In the genomic region with DNA sequence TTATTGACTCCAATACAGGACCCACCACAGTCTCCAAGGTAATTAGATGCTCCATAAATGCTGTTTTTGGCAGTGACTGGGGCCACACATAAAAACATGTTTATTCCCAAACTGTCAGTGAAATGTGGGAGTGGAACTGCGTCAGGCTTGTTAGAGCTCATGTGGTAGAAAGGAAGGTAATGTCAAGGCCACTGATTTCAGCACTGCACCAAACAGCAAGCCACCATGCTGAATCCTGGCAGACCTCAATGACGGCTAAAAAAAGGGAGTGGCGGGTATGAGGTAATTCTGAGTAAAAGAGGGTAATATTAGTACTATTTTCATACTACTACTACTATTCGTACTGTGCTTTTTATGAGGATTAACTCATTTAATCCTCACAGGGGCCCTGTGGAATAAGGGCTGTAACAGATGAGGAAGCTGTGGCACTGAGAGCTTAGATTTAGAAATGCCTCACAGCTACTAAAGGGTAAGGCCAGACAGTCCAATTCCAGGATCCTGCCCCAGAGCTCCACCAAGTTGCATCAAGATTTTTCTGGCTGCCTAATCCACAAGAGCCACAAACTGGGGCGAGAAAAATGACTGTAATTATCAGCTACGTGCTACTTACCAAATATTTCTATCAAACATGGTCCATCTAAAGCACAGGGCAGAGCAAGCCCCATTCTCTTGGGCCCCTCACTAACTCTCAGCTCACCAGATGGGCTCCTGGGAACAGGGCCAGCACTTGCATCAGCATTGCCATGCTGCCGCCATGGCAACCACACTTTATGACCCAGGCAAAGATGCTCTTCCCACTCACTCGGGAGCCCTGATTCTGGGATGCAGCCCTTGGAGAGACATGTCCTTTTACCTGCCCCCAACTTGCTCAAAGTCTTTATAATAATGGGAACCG, we compare ENCODE assay signal across 10 cellular contexts.
DNase-seq lines count a peak whose midpoint lies in the region; FAIRE-seq and TF ChIP-seq lines count a peak whose summit lies in the region.
"Had no signal": no experiment of that assay in that cellular context is flagged by ENCODE, and none has a peak within 500 bp of the region (broad histone marks: within the 10 kb centered on the region; RNA-seq: fewer than 3 reads in every experiment).

No MANE protein-coding gene starts in this region.

- no peaks in the 10 kb centered on the region for H3K9me3 ChIP-seq in HEK293 (ENCODE audit: control insufficient read depth, insufficient read depth, low read depth, low read length)
- no peaks in the 10 kb centered on the region for H3K9me3 ChIP-seq in endothelial cell of umbilical vein (replicated peaks; ENCODE audit: control insufficient read depth, insufficient read depth, low read length)
- no peaks in the 10 kb centered on the region for H3K9me3 ChIP-seq in esophagus muscularis mucosa

- no peak for TF ChIP-seq EP300 in esophagus muscularis mucosa (IDR thresholded peaks at IDR 0.05)

- intact Hi-C loops in endothelial cell of umbilical vein (cut with micrococcal nuclease): no loop called here
- intact Hi-C loops in esophagus muscularis mucosa (cut with DNase I): no loop called here

- no peak overlapping the region for H2AFZ ChIP-seq in endothelial cell of umbilical vein (ENCODE audit: low read depth, low read length)

- DNase-seq in NCI-H524 (lab: John Stamatoyannopoulos, UW) (peak; percentile 94 to 97), endothelial cell of umbilical vein (ENCODE audit: low read depth, low spot score) (peak; percentile 59), skeletal muscle cell (ENCODE audit: low read depth) (peak; percentile 58), GOT3 (lab: John Stamatoyannopoulos, UW) (no peak), esophagus muscularis mucosa (ENCODE audit: extremely low spot score) (no peak), Kasumi-1 (lab: John Stamatoyannopoulos, UW) (no peak)
- DNase-seq in stimulated activated CD4-positive, alpha-beta T cell treated with anti-CD3 and anti-CD28 coated beads, Interleukin-12 subunit alpha, Interleukin-12 subunit beta, amount 100 ng/mL, for 4 hours: no peak
- DNase-seq: midbrain, NCI-H2029 had no signal

- dilution Hi-C loops in endothelial cell of umbilical vein (cut with MboI; ENCODE audit: extremely low pct_ligation_motif_present, low sequenced_read_pairs): no loop called here

- CTCF ChIA-PET in HEK293 (lab: Yijun Ruan, JAX): interaction anchor here (0.6 to 1.4 kb wide), 5 partner anchors 12 to 271 kb away, joined by 3 to 6 read pairs (median 3); no protein-coding TSS in a partner anchor
- CTCF ChIA-PET in endothelial cell of umbilical vein (lab: Charles Lee): interaction anchor here (1.0 to 2.6 kb wide), 5 partner anchors 12 to 175 kb away, joined by 3 to 10 read pairs (median 4); partner anchors contain the start of gene ARHGEF3

- H3K36me3 ChIP-seq in HEK293 (ENCODE audit: control insufficient read depth in 2 of 2, insufficient read depth in 1 of 2, low read length in 2 of 2) (no peaks in the 10 kb centered on the region), endothelial cell of umbilical vein (ENCODE audit: control insufficient read depth in 2 of 2, extremely low read depth in 1 of 2, insufficient read depth in 2 of 2, low read length in 2 of 2) (no peaks in the 10 kb centered on the region), esophagus muscularis mucosa (no peaks in the 10 kb centered on the region)

- H3K9me1 ChIP-seq in endothelial cell of umbilical vein (replicated peaks; ENCODE audit: control insufficient read depth, extremely low read depth, insufficient read depth, low read length): no peaks in the 10 kb centered on the region

- H3K4me1 ChIP-seq in HEK293 (ENCODE audit: control insufficient read depth, insufficient read depth, low read length) (no peaks in the 10 kb centered on the region; the same call in 1 of the 2 replicates), endothelial cell of umbilical vein (ENCODE audit: control insufficient read depth, extremely low read depth, insufficient read depth, low read length) (peaks cover 39% of the 10 kb centered on the region), esophagus muscularis mucosa (peaks cover 0 to 15% (median 5%) of the 10 kb centered on the region in 4 donors)

- no peak overlapping the region for H3K9ac ChIP-seq in endothelial cell of umbilical vein (replicated peaks; ENCODE audit: extremely low read depth, insufficient read depth, low read length)

- 85% methylated on average over 9 of the region's 9 CpGs for WGBS in esophagus muscularis mucosa

- H4K20me1 ChIP-seq in endothelial cell of umbilical vein (replicated peaks; ENCODE audit: control insufficient read depth, extremely low read depth, insufficient read depth, low read length): no peaks in the 10 kb centered on the region

- TF ChIP-seq CTCF in HEK293 (tag by site-specific recombination; IDR thresholded peaks at IDR 0.05) (no peak), endothelial cell of umbilical vein (IDR thresholded peaks at IDR 0.05; ENCODE audit: extremely low read depth in 1 of 2, insufficient read depth in 1 of 2, low read depth in 1 of 2, low read length in 2 of 2) (no peak), esophagus muscularis mucosa (IDR thresholded peaks at IDR 0.05) (no peak)

- POLR2A ChIA-PET in HEK293 (lab: Yijun Ruan, JAX) (no interaction called here), endothelial cell of umbilical vein (lab: Charles Lee) (no interaction called here)

- no peak overlapping the region for H3K4me2 ChIP-seq in endothelial cell of umbilical vein (ENCODE audit: insufficient read depth, low read length)

- TF ChIP-seq POLR2A in endothelial cell of umbilical vein (IDR thresholded peaks at IDR 0.05; ENCODE audit: low read depth, low read length) (no peak), esophagus muscularis mucosa (IDR thresholded peaks at IDR 0.05; ENCODE audit: low read depth) (no peak)

- H3K27ac ChIP-seq in HEK293 (ENCODE audit: extremely low read depth, low read depth, low read length) (no peak overlapping the region), endothelial cell of umbilical vein (ENCODE audit: insufficient read depth, low read depth, low read length) (no peak overlapping the region), esophagus muscularis mucosa (replicated peaks in 1 of 4) (peak overlapping the region in 1 of 4 donors; percentile 33)

- no peak for FAIRE-seq in endothelial cell of umbilical vein (lab: Jason Lieb, UNC)

- H3K27me3 ChIP-seq in endothelial cell of umbilical vein (ENCODE audit: control insufficient read depth in 2 of 2, insufficient read depth in 2 of 2, low read length in 2 of 2) (no peaks in the 10 kb centered on the region), esophagus muscularis mucosa (no peaks in the 10 kb centered on the region)

- no peaks in the 10 kb centered on the region for H3K79me2 ChIP-seq in endothelial cell of umbilical vein (ENCODE audit: control insufficient read depth, insufficient read depth, low read length)

- H3K4me3 ChIP-seq in HEK293 (ENCODE audit: low read depth, low read length): no peak overlapping the region
- no peak overlapping the region for H3K4me3 ChIP-seq in endothelial cell of umbilical vein (replicated peaks in 1 of 3; ENCODE audit: insufficient read depth in 1 of 3, low read depth in 1 of 3, low read length in 3 of 3)
- H3K4me3 ChIP-seq in skeletal muscle cell (ENCODE audit: low read depth, low read length): no peak overlapping the region
- H3K4me3 ChIP-seq in esophagus muscularis mucosa: no peak overlapping the region

- BruUV-seq in endothelial cell of umbilical vein (replicated peaks; lab: Mats Ljungman, UMichigan): no TSS peak

TF ChIP-seq in HEK293, 187 proteins besides CTCF, POLR2A, EP300 and RAD21 (continues in another document):
- TF ChIP-seq ZNF140 (tag by site-specific recombination; IDR thresholded peaks at IDR 0.05): peak; percentile 50; the same call in 1 of the 2 replicates
- TF ChIP-seq ZNF302 (tag by site-specific recombination; IDR thresholded peaks at IDR 0.05; ENCODE audit: low read depth): no peak
- TF ChIP-seq ZNF214 (tag by site-specific recombination; IDR thresholded peaks at IDR 0.05; ENCODE audit: borderline replicate concordance): no peak
- no peak for TF ChIP-seq ZNF624 (tag by site-specific recombination; IDR thresholded peaks at IDR 0.05)
- TF ChIP-seq ZNF274 (IDR thresholded peaks at IDR 0.05; ENCODE audit: low read length): no peak
- no peak for TF ChIP-seq ZNF274 (tag by site-specific recombination; IDR thresholded peaks at IDR 0.05; ENCODE audit: borderline replicate concordance)

TF ChIP-seq in endothelial cell of umbilical vein, 7 proteins besides CTCF, POLR2A, EP300 and RAD21:
- TF ChIP-seq MYC (IDR thresholded peaks at IDR 0.05; ENCODE audit: low read depth, low read length): no peak
- TF ChIP-seq GATA2 (IDR thresholded peaks at IDR 0.05; ENCODE audit: insufficient read depth, insufficient read length, low read depth, low read length): no peak
- no peak for TF ChIP-seq MAX (IDR thresholded peaks at IDR 0.05; ENCODE audit: insufficient read depth, insufficient read length)
- no peak for TF ChIP-seq EZH2 (IDR thresholded peaks at IDR 0.05; ENCODE audit: borderline replicate concordance, low read depth, low read length, severe bottlenecking)
- no peak for TF ChIP-seq FOS (IDR thresholded peaks at IDR 0.05; ENCODE audit: borderline replicate concordance, insufficient read depth, low read length)
- TF ChIP-seq POLR2AphosphoS5 (IDR thresholded peaks at IDR 0.05; ENCODE audit: insufficient read depth, low read depth, low read length): no peak
- no peak for TF ChIP-seq JUN (IDR thresholded peaks at IDR 0.05; ENCODE audit: borderline replicate concordance, insufficient read depth, insufficient read length, low read depth)

Comparison
In these comparisons a context has a peak if more than half of its experiments do, and no peak if none do; other contexts are left out.
1. DNase-seq: peak in NCI-H524 (2 of 2), endothelial cell of umbilical vein (single experiment) and skeletal muscle cell (single experiment); none in stimulated activated CD4-positive, alpha-beta T cell treated with anti-CD3 and anti-CD28 coated beads, Interleukin-12 subunit alpha, Interleukin-12 subunit beta, amount 100 ng/mL, for 4 hours (single experiment), GOT3 (single experiment), esophagus muscularis mucosa (single experiment) and Kasumi-1 (0 of 2).